In the genomic region with DNA sequence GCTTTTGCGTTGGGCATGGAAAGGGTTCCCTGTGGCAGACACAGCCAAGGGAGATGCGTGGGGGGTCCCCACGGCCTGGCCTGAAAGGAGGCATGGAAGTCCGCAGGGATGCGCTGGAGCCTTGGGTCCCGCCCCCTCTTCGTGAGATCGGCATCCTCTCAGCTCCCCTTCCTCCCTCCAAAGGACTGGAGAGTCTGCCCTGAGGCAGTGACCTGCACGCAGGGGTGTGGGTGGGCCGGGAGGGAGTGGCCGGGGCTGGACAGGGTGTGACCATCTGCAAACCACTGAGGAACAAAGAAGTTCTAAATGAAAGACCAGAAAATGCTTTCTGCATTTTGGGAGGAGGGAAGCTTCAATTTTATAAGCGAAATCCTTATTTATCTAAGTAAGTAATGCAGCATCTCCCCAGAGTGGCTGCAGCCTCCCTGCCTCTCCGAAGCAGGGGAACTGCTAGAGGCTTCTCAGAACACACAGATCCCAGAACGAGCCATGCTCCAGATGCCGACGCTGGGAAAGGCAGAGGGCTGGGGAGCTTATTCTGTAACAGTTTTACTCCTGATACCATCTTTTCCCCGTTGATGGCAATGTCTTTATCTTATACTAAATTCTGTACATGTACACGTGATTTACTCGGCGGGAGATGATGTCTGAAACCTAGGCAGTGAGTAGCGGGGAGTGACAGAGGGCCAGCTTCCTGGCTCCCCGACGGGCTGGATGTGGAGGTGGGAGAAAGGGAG, we compare ENCODE assay signal across 13 cellular contexts.
DNase-seq lines count a peak whose midpoint lies in the region; ATAC-seq and TF ChIP-seq lines count a peak whose summit lies in the region.
"Had no signal": no experiment of that assay in that cellular context is flagged by ENCODE, and none has a peak within 500 bp of the region (broad histone marks: within the 10 kb centered on the region; RNA-seq: fewer than 3 reads in every experiment).

No MANE protein-coding gene starts in this region.

- ATAC-seq in right cardiac atrium (no peak), upper lobe of left lung (ENCODE audit: low FRiP score in 2 of 2) (no peak)

- no peak overlapping the region for H3K4me2 ChIP-seq in Karpas-422 (ENCODE audit: low read depth, low read length, poor library complexity, severe bottlenecking)
- H3K4me2 ChIP-seq: hepatocyte had no signal

- H2AFZ ChIP-seq in Karpas-422 (ENCODE audit: low read length) = no peak overlapping the region
- H2AFZ ChIP-seq: hepatocyte had no signal

- intact Hi-C loops in right cardiac atrium (cut with DNase I) (no loop called here), prostate gland (cut with DNase I) (no loop called here)

- H3K27ac ChIP-seq in angular gyrus (ENCODE audit: low read depth, low read length) (peak overlapping the region; percentile 50), right cardiac atrium (ENCODE audit: low read length) (peak overlapping the region; percentile 9), prostate gland (peak overlapping the region; percentile 13 to 16), upper lobe of left lung (peak overlapping the region in 3 of 4 donors; percentile 27 to 66 (median 28)), Karpas-422 (ENCODE audit: low read length) (no peak overlapping the region)
- H3K27ac ChIP-seq: hepatocyte had no signal

- no peak for TF ChIP-seq POLR2A in prostate gland (IDR thresholded peaks at IDR 0.05)
- TF ChIP-seq POLR2A in upper lobe of left lung (IDR thresholded peaks at IDR 0.05) = no peak

- TF ChIP-seq EP300 in upper lobe of left lung (IDR thresholded peaks at IDR 0.05) = no peak

- H3K79me2 ChIP-seq in Karpas-422 (ENCODE audit: low read length) = no peaks in the 10 kb centered on the region

- POLR2A ChIA-PET in GM10248 (lab: Yijun Ruan, JAX) = no interaction called here

- no peak overlapping the region for H3K9ac ChIP-seq in Karpas-422 (ENCODE audit: low read length)

- no peaks in the 10 kb centered on the region for H3K27me3 ChIP-seq in right cardiac atrium (ENCODE audit: control insufficient read depth, insufficient read depth)
- H3K27me3 ChIP-seq in prostate gland (replicated peaks; ENCODE audit: insufficient read depth) = no peaks in the 10 kb centered on the region
- H3K27me3 ChIP-seq in upper lobe of left lung = no peaks in the 10 kb centered on the region
- no peaks in the 10 kb centered on the region for H3K27me3 ChIP-seq in Karpas-422 (ENCODE audit: low read length)
- H3K27me3 ChIP-seq: hepatocyte had no signal

- WGBS in right cardiac atrium = 73% methylated on average over 23 of the region's 23 CpGs
- WGBS in prostate gland = 53% methylated on average over 23 of the region's 23 CpGs
- WGBS in upper lobe of left lung, 2 donors = 83 to 84% methylated on average over 23 of the region's 23 CpGs

- H3K4me1 ChIP-seq in right cardiac atrium (ENCODE audit: control insufficient read depth, insufficient read depth, low read length) = peaks cover 15% of the 10 kb centered on the region
- H3K4me1 ChIP-seq in prostate gland (replicated peaks) = peaks cover 26% of the 10 kb centered on the region
- H3K4me1 ChIP-seq in upper lobe of left lung = peaks cover 30 to 55% (median 47%) of the 10 kb centered on the region in 4 donors
- no peaks in the 10 kb centered on the region for H3K4me1 ChIP-seq in Karpas-422 (ENCODE audit: low read length)

- no peaks in the 10 kb centered on the region for H3K9me2 ChIP-seq in Karpas-422 (replicated peaks; ENCODE audit: insufficient read depth, low read length)

- TF ChIP-seq CTCF in prostate gland (IDR thresholded peaks at IDR 0.05) = no peak
- TF ChIP-seq CTCF in upper lobe of left lung (IDR thresholded peaks at IDR 0.05) = no peak
- TF ChIP-seq CTCF in GM10248 (IDR thresholded peaks at IDR 0.05; ENCODE audit: control extremely low read depth, extremely low read depth, low read depth, missing control alignments) = no peak

- CTCF ChIA-PET in GM10248 (lab: Yijun Ruan, JAX) = interaction anchor here (2.2 kb wide), 1 partner anchor 36 kb away, joined by 8 read pairs; no protein-coding TSS in a partner anchor

- H3K36me3 ChIP-seq in prostate gland = no peaks in the 10 kb centered on the region
- peaks cover 0 to 2% (median 0%) of the 10 kb centered on the region in 4 donors for H3K36me3 ChIP-seq in upper lobe of left lung
- H3K36me3 ChIP-seq in Karpas-422 (ENCODE audit: insufficient read depth, low read length) = no peaks in the 10 kb centered on the region

- peak in 1 of 3 donors; percentile 41 for DNase-seq in right cardiac atrium
- no peak for DNase-seq in prostate gland (ENCODE audit: low spot score)
- no peak for DNase-seq in upper lobe of left lung
- no peak for DNase-seq in Karpas-422
- DNase-seq in mucosa of gallbladder (ENCODE audit: low spot score) = no peak
- DNase-seq in GM10248 (ENCODE audit: extremely low spot score) = no peak
- DNase-seq: activated CD4-positive, alpha-beta T cell treated with anti-CD3 and anti-CD28 coated beads, Interleukin-2, amount 50 U/mL, for 4 hours; HFFc6; kidney glomerular epithelial cell; NCI-H2029; NCI-H526 had no signal

- no peaks in the 10 kb centered on the region for H3K9me3 ChIP-seq in right cardiac atrium (ENCODE audit: control insufficient read depth, low read length)
- no peaks in the 10 kb centered on the region for H3K9me3 ChIP-seq in prostate gland
- H3K9me3 ChIP-seq in upper lobe of left lung = no peaks in the 10 kb centered on the region
- no peaks in the 10 kb centered on the region for H3K9me3 ChIP-seq in Karpas-422 (ENCODE audit: low read length)

- no peaks in the 10 kb centered on the region for H4K20me1 ChIP-seq in Karpas-422 (ENCODE audit: insufficient read depth, low read depth, low read length)

- H3K4me3 ChIP-seq in right cardiac atrium (ENCODE audit: low read length) (no peak overlapping the region), prostate gland (no peak overlapping the region), upper lobe of left lung (no peak overlapping the region), Karpas-422 (ENCODE audit: low read length) (no peak overlapping the region)
- H3K4me3 ChIP-seq: hepatocyte had no signal
